In the genomic region with DNA sequence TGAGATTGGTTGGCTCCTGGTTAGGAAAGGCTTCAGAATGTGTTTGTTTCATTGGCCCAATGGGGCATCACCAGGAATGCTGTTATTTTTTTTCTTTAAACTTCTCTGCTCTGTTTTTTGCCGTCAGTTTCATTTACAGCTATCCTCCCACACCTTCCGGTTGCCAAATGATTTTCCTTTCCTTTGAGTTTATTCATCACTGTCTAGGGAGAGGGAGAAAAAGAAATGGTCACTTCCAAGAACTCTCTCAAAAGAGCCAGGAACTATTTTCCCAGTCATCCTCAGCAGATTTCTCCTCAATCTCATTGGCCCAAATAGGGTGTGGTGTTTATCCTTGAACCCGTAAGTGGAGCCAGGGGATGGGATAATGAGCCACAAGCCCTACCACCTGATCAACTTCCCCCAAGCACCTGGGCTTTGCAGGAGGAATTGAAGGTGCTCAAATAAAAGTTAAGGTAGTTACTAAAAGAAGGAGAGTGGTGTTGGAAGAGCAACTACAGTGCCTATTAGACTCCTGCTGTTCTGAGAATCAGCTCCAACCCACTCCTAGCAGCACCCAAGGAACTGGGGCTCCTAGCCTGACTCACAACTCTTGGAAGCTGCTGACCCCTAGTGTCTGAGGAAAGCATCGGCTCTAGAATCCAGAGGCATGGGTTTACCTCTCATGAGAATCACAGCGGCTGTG, we compare ENCODE assay signal across 8 cellular contexts. TPM values are rescaled to one million over a fixed set of nuclear protein-coding genes. Genes with fewer than 3 reads are reported as not detected.
DNase-seq lines count a peak whose midpoint lies in the region; ATAC-seq lines count a peak whose summit lies in the region.

No MANE protein-coding gene starts in this region.

- H3K36me3 Mint-ChIP-seq in activated CD8-positive, alpha-beta T cell treated with anti-CD3 and anti-CD28 coated beads, Interleukin-2, amount 10 ng/mL, durations not matched to agents 7 days and 5 days (ENCODE audit: low read depth), result no peaks in the 10 kb centered on the region

- H3K9me3 Mint-ChIP-seq in activated CD8-positive, alpha-beta T cell treated with anti-CD3 and anti-CD28 coated beads, Interleukin-2, amount 10 ng/mL, durations not matched to agents 7 days and 5 days (ENCODE audit: insufficient read depth), result no peaks in the 10 kb centered on the region

- no peak overlapping the region for H3K27ac Mint-ChIP-seq in activated CD8-positive, alpha-beta T cell treated with anti-CD3 and anti-CD28 coated beads, Interleukin-2, amount 10 ng/mL, durations not matched to agents 7 days and 5 days

- H3K4me1 Mint-ChIP-seq in activated CD8-positive, alpha-beta T cell treated with anti-CD3 and anti-CD28 coated beads, Interleukin-2, amount 10 ng/mL, durations not matched to agents 7 days and 5 days (ENCODE audit: low read depth), result no peaks in the 10 kb centered on the region

- peaks cover 16% of the 10 kb centered on the region for H3K27me3 Mint-ChIP-seq in activated CD8-positive, alpha-beta T cell treated with anti-CD3 and anti-CD28 coated beads, Interleukin-2, amount 10 ng/mL, durations not matched to agents 7 days and 5 days (ENCODE audit: low read depth)

- POLR2A ChIA-PET in activated CD8-positive, alpha-beta T cell treated with anti-CD3 and anti-CD28 coated beads, Interleukin-2, amount 10 ng/mL, durations not matched to agents 7 days and 5 days (lab: Charles Lee), result no interaction called here

- peak; percentile 99 for ATAC-seq in GM19395 (IDR thresholded peaks at IDR 0.05; ENCODE audit: unreplicated experiment)
- peak; percentile 96 for ATAC-seq in HG03280 (IDR thresholded peaks at IDR 0.05; ENCODE audit: unreplicated experiment)
- peak; percentile 53 for ATAC-seq in activated CD8-positive, alpha-beta T cell treated with anti-CD3 and anti-CD28 coated beads, Interleukin-2, amount 10 ng/mL, durations not matched to agents 7 days and 5 days

- CTCF ChIA-PET in activated CD8-positive, alpha-beta T cell treated with anti-CD3 and anti-CD28 coated beads, Interleukin-2, amount 10 ng/mL, durations not matched to agents 7 days and 5 days (lab: Charles Lee), result interaction anchor here (1.5 to 2.5 kb wide), 2 partner anchors 539 to 545 kb away, joined by 3 to 10 read pairs; no protein-coding TSS in a partner anchor

- peak; percentile 81 for DNase-seq in DMS79 treated with DMSO at 0.1 percent for 48 hours (lab: John Stamatoyannopoulos, UW)
- peak; percentile 76 for DNase-seq in NCI-H2227 (lab: John Stamatoyannopoulos, UW; ENCODE audit: unreplicated experiment)
- DNase-seq in activated CD8-positive, alpha-beta T cell treated with anti-CD3 and anti-CD28 coated beads, Interleukin-2, amount 10 ng/mL, durations not matched to agents 7 days and 5 days, result peak; percentile 57
- DNase-seq in glomerular visceral epithelial cell (ENCODE audit: extremely low spot score), result peak; percentile 85
- peak; percentile 49 to 95 (median 77) for DNase-seq in posterior cingulate gyrus
- no peak for DNase-seq in activated gamma-delta T cell treated with Interleukin-2 at 50 U/mL for 16 hours

- intact Hi-C loops in posterior cingulate gyrus (cut with DNase I), result loop anchor here (1.0 to 5.0 kb wide), 4 partner anchors 38 to 540 kb away; no protein-coding TSS in a partner anchor

- no peak overlapping the region for H3K4me3 Mint-ChIP-seq in activated CD8-positive, alpha-beta T cell treated with anti-CD3 and anti-CD28 coated beads, Interleukin-2, amount 10 ng/mL, durations not matched to agents 7 days and 5 days

RNA-seq across cellular contexts. Expression of a gene that starts 34.8 kb away (rescaled TPM):
- total RNA-seq in activated CD8-positive, alpha-beta T cell treated with anti-CD3 and anti-CD28 coated beads, Interleukin-2, amount 10 ng/mL, durations not matched to agents 7 days and 5 days, result not detected
